In the genomic region with DNA sequence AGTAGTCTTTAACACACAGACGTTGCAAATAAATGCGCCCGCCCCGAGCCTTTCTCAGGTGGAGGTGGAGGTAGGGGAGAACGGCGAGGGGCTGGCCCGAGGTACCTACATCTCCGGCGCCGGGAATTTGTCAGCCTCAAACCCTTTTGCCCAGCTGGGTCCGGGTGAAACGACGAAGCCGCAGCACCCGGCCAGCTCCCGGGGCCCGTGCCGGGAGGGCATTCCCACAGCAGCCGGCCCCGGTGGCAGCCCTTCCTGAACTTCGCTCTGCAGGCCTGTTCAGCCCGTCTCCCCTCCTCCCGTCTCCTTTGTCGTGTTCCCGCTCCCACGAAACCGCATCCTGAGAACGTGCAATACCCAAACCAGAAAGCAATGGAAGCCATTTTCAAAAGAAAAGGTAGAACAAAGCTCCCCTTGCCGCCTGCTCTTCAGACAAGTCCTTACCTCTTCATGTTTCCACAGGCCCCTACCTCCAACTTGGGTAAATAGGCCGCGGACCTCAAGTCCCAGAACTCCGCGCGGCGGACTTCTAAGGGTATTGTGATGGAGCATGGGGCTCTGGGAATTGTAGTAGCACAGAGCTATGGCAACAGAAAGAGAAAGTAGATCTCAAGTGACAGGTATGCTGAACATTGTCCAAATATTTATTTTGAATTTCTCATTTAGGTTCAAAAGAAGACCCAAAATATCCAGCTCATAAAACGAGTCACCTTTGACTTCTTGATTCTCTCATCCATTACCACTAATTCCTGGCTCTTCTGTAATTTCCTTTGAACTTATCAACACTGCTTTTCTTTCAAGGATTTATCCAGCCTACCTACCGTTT, we compare ENCODE assay signal across 8 cellular contexts. TPM values are rescaled to one million over a fixed set of nuclear protein-coding genes. Genes with fewer than 3 reads are reported as not detected.
DNase-seq lines count a peak whose midpoint lies in the region; ATAC-seq and TF ChIP-seq lines count a peak whose summit lies in the region.

A gene (minus strand): TSS at position 501 of the 826 bp plus-strand sequence. CDS start 49 bp downstream, at position 452.

- DNase-seq in NCI-H2196 (lab: John Stamatoyannopoulos, UW; ENCODE audit: unreplicated experiment) (peak; percentile 71), activated B cell treated with CpG ODN at 0.5 μM for 24 hours (peak; percentile 39), caudate nucleus (lab: John Stamatoyannopoulos, UW) (peak in 60 of 61 donors; percentile 0 to 86 (median 55)), inferior parietal cortex (ENCODE audit: extremely low spot score) (peak; percentile 81), smooth muscle cell of the brain vasculature (ENCODE audit: low read depth, low spot score) (peak; percentile 52)

- no peak for TF ChIP-seq CTCF in activated B cell treated with CpG ODN at 0.5 μM for 24 hours (IDR thresholded peaks at IDR 0.05)

- POLR2A ChIA-PET in activated B cell treated with CpG ODN at 0.5 μM for 24 hours (lab: Charles Lee): interaction anchor here (0.7 kb wide), 1 partner anchor 972 kb away, joined by 3 read pairs; a partner anchor contains a TSS

- peaks cover 6% of the 10 kb centered on the region for H3K4me1 ChIP-seq in ACC112 (ENCODE audit: control insufficient read depth, insufficient read depth, low read length, unreplicated experiment)

- H3K36me3 ChIP-seq in ACC112 (ENCODE audit: insufficient read depth, low read length): peaks cover 9% of the 10 kb centered on the region

- peak; percentile 99 for ATAC-seq in GM18873 (IDR thresholded peaks at IDR 0.05; ENCODE audit: low FRiP score, unreplicated experiment)
- peak; percentile 100 for ATAC-seq in HG03139 (IDR thresholded peaks at IDR 0.05; ENCODE audit: unreplicated experiment)
- ATAC-seq in activated B cell treated with CpG ODN at 0.5 μM for 24 hours (ENCODE audit: low read depth): peak; percentile 99

- no peaks in the 10 kb centered on the region for H3K27me3 Mint-ChIP-seq in activated B cell treated with CpG ODN at 0.5 μM for 24 hours

- H3K4me1 Mint-ChIP-seq in activated B cell treated with CpG ODN at 0.5 μM for 24 hours: peaks cover 26% of the 10 kb centered on the region

- H3K9me3 Mint-ChIP-seq in activated B cell treated with CpG ODN at 0.5 μM for 24 hours: no peaks in the 10 kb centered on the region

- H3K4me3 Mint-ChIP-seq in activated B cell treated with CpG ODN at 0.5 μM for 24 hours: peak within 1 kb of the TSS; percentile 100

- H3K4me3 ChIP-seq in ACC112 (ENCODE audit: low read depth, low read length): peak within 1 kb of the TSS; percentile 85

- H3K27ac ChIP-seq in ACC112 (ENCODE audit: low read depth, low read length): no peak within 1 kb of the TSS
- H3K27ac ChIP-seq in caudate nucleus (ENCODE audit: low read depth, low read length): no peak within 1 kb of the TSS

- intact Hi-C loops in activated B cell treated with CpG ODN at 0.5 μM for 24 hours (cut with micrococcal nuclease): loop anchor here (1.0 to 5.0 kb wide), 6 partner anchors 88 to 973 kb away; a partner anchor contains a TSS

- CTCF ChIA-PET in activated B cell treated with CpG ODN at 0.5 μM for 24 hours (lab: Charles Lee): no interaction called here

- H2AFZ ChIP-seq in ACC112 (ENCODE audit: low read length, unreplicated experiment): peak within 1 kb of the TSS; percentile 99

- H3K27ac Mint-ChIP-seq in activated B cell treated with CpG ODN at 0.5 μM for 24 hours: peak within 1 kb of the TSS; percentile 96

- H3K79me2 ChIP-seq in ACC112 (ENCODE audit: control insufficient read depth, insufficient read depth, low read length, unreplicated experiment): peaks cover 16% of the 10 kb centered on the region

- H3K36me3 Mint-ChIP-seq in activated B cell treated with CpG ODN at 0.5 μM for 24 hours (ENCODE audit: low read depth): peaks cover 33% of the 10 kb centered on the region

- H3K27me3 ChIP-seq in ACC112 (ENCODE audit: insufficient read depth, low read length): no peaks in the 10 kb centered on the region

RNA-seq across cellular contexts. Expression of the gene that starts here (rescaled TPM):
- total RNA-seq in activated B cell treated with CpG ODN at 0.5 μM for 24 hours: 16.5 and 18.5 TPM in 2 replicates
